19 cellular contexts compared by ENCODE assay signal in genomic region chr10:7686351-7687171, GRCh38. TPM values are rescaled to one million over a fixed set of nuclear protein-coding genes. Genes with fewer than 3 reads are reported as not detected.
DNase-seq lines count a peak whose midpoint lies in the region; ATAC-seq and TF ChIP-seq lines count a peak whose summit lies in the region.
"Had no signal": no experiment of that assay in that cellular context is flagged by ENCODE, and none has a peak within 500 bp of the region (broad histone marks: within the 10 kb centered on the region; RNA-seq: fewer than 3 reads in every experiment).

No MANE protein-coding gene starts in this region.

- H3K27me3 ChIP-seq in foreskin keratinocyte: no peaks in the 10 kb centered on the region
- H3K27me3 ChIP-seq in upper lobe of left lung: no peaks in the 10 kb centered on the region
- H3K27me3 ChIP-seq: breast epithelium had no signal

- H3K27me3 Mint-ChIP-seq in stimulated activated memory B cell treated with anti-CD40 and anti-IgM and Interleukin-4, amounts not matched to agents 10 μg/mL and 1 μg/mL and 100 μg/mL, for 72 hours: peaks cover 27% of the 10 kb centered on the region
- H3K27me3 Mint-ChIP-seq: stimulated activated naive CD8-positive, alpha-beta T cell treated with anti-CD3 and anti-CD28 coated beads, Interleukin-15, Interleukin-2, amounts not matched to agents 100 ng/mL and 50 ng/mL, for 24 hours had no signal

- no peaks in the 10 kb centered on the region for H3K36me3 ChIP-seq in upper lobe of left lung
- H3K36me3 ChIP-seq: breast epithelium had no signal

- H3K9me3 Mint-ChIP-seq in stimulated activated memory B cell treated with anti-CD40 and anti-IgM and Interleukin-4, amounts not matched to agents 10 μg/mL and 1 μg/mL and 100 μg/mL, for 72 hours: peaks cover 24% of the 10 kb centered on the region

- no peak overlapping the region for H3K27ac ChIP-seq in foreskin keratinocyte
- H3K27ac ChIP-seq in upper lobe of left lung: no peak overlapping the region
- H3K27ac ChIP-seq: breast epithelium had no signal

- no peak for TF ChIP-seq EP300 in upper lobe of left lung (IDR thresholded peaks at IDR 0.05)

- no peaks in the 10 kb centered on the region for H3K4me1 ChIP-seq in foreskin keratinocyte
- H3K4me1 ChIP-seq in upper lobe of left lung: peaks cover 0 to 10% (median 4%) of the 10 kb centered on the region in 4 donors
- H3K4me1 ChIP-seq: breast epithelium had no signal

- DNase-seq in Right ventricle myocardium inferior (ENCODE audit: missing footprints) (no peak), Right ventricle myocardium superior (no peak), NCI-H2029 (lab: John Stamatoyannopoulos, UW) (peak; percentile 6), foreskin keratinocyte (no peak), upper lobe of left lung (peak in 1 of 2 donors; percentile 52), NCI-H2171 treated with DMSO at 0.1 percent for 48 hours (lab: John Stamatoyannopoulos, UW) (no peak)

- ATAC-seq in Right ventricle myocardium inferior (peak; percentile 37), Right ventricle myocardium superior (ENCODE audit: poor library complexity) (no peak), foreskin keratinocyte (peak; percentile 28), upper lobe of left lung (ENCODE audit: low FRiP score in 2 of 2) (peak; percentile 44 to 60), HG02870 (IDR thresholded peaks at IDR 0.05; ENCODE audit: unreplicated experiment) (no peak)
- ATAC-seq in stimulated activated memory B cell treated with anti-CD40 and anti-IgM and Interleukin-4, amounts not matched to agents 10 μg/mL and 1 μg/mL and 100 μg/mL, for 72 hours: no peak

- 59 to 63% methylated on average over 13 of the region's 13 CpGs for whole genome bisulfite sequencing in upper lobe of left lung, 2 donors

- TF ChIP-seq CTCF in foreskin keratinocyte (conservative IDR thresholded peaks at IDR 0.05) (no peak), upper lobe of left lung (IDR thresholded peaks at IDR 0.05) (no peak)

- H3K4me3 ChIP-seq in upper lobe of left lung: no peak overlapping the region
- H3K4me3 ChIP-seq: breast epithelium had no signal

- no peak overlapping the region for H3K27ac Mint-ChIP-seq in stimulated activated memory B cell treated with anti-CD40 and anti-IgM and Interleukin-4, amounts not matched to agents 10 μg/mL and 1 μg/mL and 100 μg/mL, for 72 hours
- H3K27ac Mint-ChIP-seq: activated CD4-positive, alpha-beta T cell treated with anti-CD3 and anti-CD28 coated beads, Interleukin-2, amount 10 ng/mL, durations not matched to agents 24 days and 14 days; activated naive CD8-positive, alpha-beta T cell treated with anti-CD3 and anti-CD28 coated beads, Interleukin-2, amount 10 ng/mL, durations not matched to agents 7 days and 5 days; activated T-cell treated with anti-CD3 and anti-CD28 coated beads, Interleukin-2, amount 50 U/mL, for 24 hours; stimulated activated naive CD8-positive, alpha-beta T cell treated with anti-CD3 and anti-CD28 coated beads, Interleukin-15, Interleukin-2, amounts not matched to agents 100 ng/mL and 50 ng/mL, for 24 hours had no signal

- peaks cover 0 to 5% (median 0%) of the 10 kb centered on the region in 4 donors for H3K9me3 ChIP-seq in upper lobe of left lung

- H3K4me1 Mint-ChIP-seq in stimulated activated memory B cell treated with anti-CD40 and anti-IgM and Interleukin-4, amounts not matched to agents 10 μg/mL and 1 μg/mL and 100 μg/mL, for 72 hours: peaks cover 6% of the 10 kb centered on the region

- TF ChIP-seq POLR2A in upper lobe of left lung (IDR thresholded peaks at IDR 0.05): no peak

- no peak overlapping the region for H3K4me3 Mint-ChIP-seq in stimulated activated memory B cell treated with anti-CD40 and anti-IgM and Interleukin-4, amounts not matched to agents 10 μg/mL and 1 μg/mL and 100 μg/mL, for 72 hours
- H3K4me3 Mint-ChIP-seq: activated CD4-positive, alpha-beta T cell treated with anti-CD3 and anti-CD28 coated beads, Interleukin-2, amount 10 ng/mL, durations not matched to agents 24 days and 14 days; activated naive CD8-positive, alpha-beta T cell treated with anti-CD3 and anti-CD28 coated beads, Interleukin-2, amount 10 ng/mL, durations not matched to agents 7 days and 5 days; activated T-cell treated with anti-CD3 and anti-CD28 coated beads, Interleukin-2, amount 50 U/mL, for 24 hours; stimulated activated naive CD8-positive, alpha-beta T cell treated with anti-CD3 and anti-CD28 coated beads, Interleukin-15, Interleukin-2, amounts not matched to agents 100 ng/mL and 50 ng/mL, for 24 hours had no signal

- intact Hi-C loops in Right ventricle myocardium inferior (cut with DNase I): loop anchor here (1.0 kb wide), 1 partner anchor 161 kb away; no protein-coding TSS in a partner anchor
- intact Hi-C loops in Right ventricle myocardium superior (cut with DNase I): loop anchor here (2.0 kb wide), 1 partner anchor 158 kb away; no protein-coding TSS in a partner anchor

- H3K36me3 Mint-ChIP-seq in stimulated activated memory B cell treated with anti-CD40 and anti-IgM and Interleukin-4, amounts not matched to agents 10 μg/mL and 1 μg/mL and 100 μg/mL, for 72 hours: peaks cover 12% of the 10 kb centered on the region
- H3K36me3 Mint-ChIP-seq: activated naive CD8-positive, alpha-beta T cell treated with anti-CD3 and anti-CD28 coated beads, Interleukin-2, amount 10 ng/mL, durations not matched to agents 7 days and 5 days had no signal

RNA-seq across cellular contexts. Expression of gene ITIH2, which starts 16.6 kb away (rescaled TPM):
- not detected for total RNA-seq in Right ventricle myocardium inferior
- not detected for total RNA-seq in Right ventricle myocardium superior
- not detected in 2 replicates for total RNA-seq in foreskin keratinocyte
- not detected in 2 replicates for polyA plus RNA-seq in foreskin keratinocyte
- 1 to 10 TPM in 1 of 6 donors, under 1 TPM in 2, not detected in 3; 0.61 to 1.5 (median 0.61) TPM for total RNA-seq in upper lobe of left lung
- total RNA-seq: activated CD4-positive, alpha-beta T cell treated with anti-CD3 and anti-CD28 coated beads, Interleukin-2, amount 10 ng/mL, durations not matched to agents 24 days and 14 days; activated naive CD8-positive, alpha-beta T cell treated with anti-CD3 and anti-CD28 coated beads, Interleukin-2, amount 10 ng/mL, durations not matched to agents 7 days and 5 days; CD8-positive, alpha-beta memory T cell; dermis microvascular lymphatic vessel endothelial cell; mononuclear cell; SK-MEL-5 had no signal
- polyA plus RNA-seq: AG04450; CD8-positive, alpha-beta memory T cell; esophagus had no signal

RNA-seq across cellular contexts. Expression of gene ITIH5, which starts 19.8 kb away (rescaled TPM):
- total RNA-seq in Right ventricle myocardium inferior: 10.3 TPM
- total RNA-seq in Right ventricle myocardium superior: 8.5 TPM
- not detected in 2 replicates for total RNA-seq in foreskin keratinocyte
- polyA plus RNA-seq in foreskin keratinocyte: not detected in 2 replicates
- total RNA-seq in upper lobe of left lung: 10 to 100 TPM in 5 of 6 donors, 1 to 10 TPM in 1; 9.7 to 21.0 (median 11.6) TPM
- total RNA-seq: activated CD4-positive, alpha-beta T cell treated with anti-CD3 and anti-CD28 coated beads, Interleukin-2, amount 10 ng/mL, durations not matched to agents 24 days and 14 days; activated naive CD8-positive, alpha-beta T cell treated with anti-CD3 and anti-CD28 coated beads, Interleukin-2, amount 10 ng/mL, durations not matched to agents 7 days and 5 days; CD8-positive, alpha-beta memory T cell had no signal
- polyA plus RNA-seq: CD8-positive, alpha-beta memory T cell had no signal

Comparison
In these comparisons a context has a peak if more than half of its experiments do, and no peak if none do; other contexts are left out.
1. ATAC-seq: peak in Right ventricle myocardium inferior (single experiment), foreskin keratinocyte (single experiment) and upper lobe of left lung (2 of 2); none in Right ventricle myocardium superior (single experiment), stimulated activated memory B cell treated with anti-CD40 and anti-IgM and Interleukin-4, amounts not matched to agents 10 μg/mL and 1 μg/mL and 100 μg/mL, for 72 hours (single experiment) and HG02870 (single experiment).